ENCODE assay signal across 15 cellular contexts in genomic region chr4:74450298-74450683, GRCh38. TPM values are rescaled to one million over a fixed set of nuclear protein-coding genes. Genes with fewer than 3 reads are reported as not detected.
"Had no signal": no experiment of that assay in that cellular context is flagged by ENCODE, and none has a peak within 500 bp of the region (broad histone marks: within the 10 kb centered on the region; RNA-seq: fewer than 3 reads in every experiment).

No MANE protein-coding gene starts in this region.

- H3K36me3 Mint-ChIP-seq: activated naive CD8-positive, alpha-beta T cell treated with anti-CD3 and anti-CD28 coated beads, Interleukin-2, amount 10 ng/mL, durations not matched to agents 7 days and 5 days had no signal

- H3K4me3 ChIP-seq: dorsolateral prefrontal cortex, skin epidermis had no signal

- H3K4me3 Mint-ChIP-seq: activated B cell treated with CpG ODN at 0.5 μM for 24 hours; activated CD4-positive, alpha-beta T cell treated with anti-CD3 and anti-CD28 coated beads, Interleukin-2, amount 10 ng/mL, durations not matched to agents 24 days and 14 days; activated naive CD8-positive, alpha-beta T cell treated with anti-CD3 and anti-CD28 coated beads, Interleukin-2, amount 10 ng/mL, durations not matched to agents 7 days and 5 days; nephron; T-helper 2 cell treated with Interferon-gamma antibody and Interleukin-4, amounts not matched to agents 5 μg/mL and 100 μg/mL, for 36 hours had no signal

- ATAC-seq: stimulated activated naive CD8-positive, alpha-beta T cell treated with anti-CD3 and anti-CD28 coated beads, Interleukin-15, Interleukin-2, amounts not matched to agents 100 U/mL and 50 U/mL, for 24 hours had no signal

- H3K27ac Mint-ChIP-seq: activated B cell treated with CpG ODN at 0.5 μM for 24 hours; activated CD4-positive, alpha-beta T cell treated with anti-CD3 and anti-CD28 coated beads, Interleukin-2, amount 10 ng/mL, durations not matched to agents 24 days and 14 days; activated naive CD8-positive, alpha-beta T cell treated with anti-CD3 and anti-CD28 coated beads, Interleukin-2, amount 10 ng/mL, durations not matched to agents 7 days and 5 days; nephron; T-helper 2 cell treated with Interferon-gamma antibody and Interleukin-4, amounts not matched to agents 5 μg/mL and 100 μg/mL, for 36 hours had no signal

- H3K27me3 Mint-ChIP-seq: activated naive CD8-positive, alpha-beta T cell treated with anti-CD3 and anti-CD28 coated beads, Interleukin-2, amount 10 ng/mL, durations not matched to agents 7 days and 5 days had no signal

- H3K4me1 Mint-ChIP-seq: nephron had no signal

- DNase-seq: activated B cell treated with CpG ODN at 0.5 μM for 24 hours; activated CD4-positive, alpha-beta T cell treated with anti-CD3 and anti-CD28 coated beads, Interleukin-2, amount 10 ng/mL, durations not matched to agents 24 days and 14 days; activated CD8-positive, alpha-beta memory T cell treated with anti-CD3 and anti-CD28 coated beads for 24 hours; activated naive CD8-positive, alpha-beta T cell treated with anti-CD3 and anti-CD28 coated beads, Interleukin-2, amount 10 ng/mL, durations not matched to agents 7 days and 5 days; dorsolateral prefrontal cortex; glutamatergic neuron; left ventricle myocardium superior; mesendoderm; nucleus accumbens; stimulated activated naive CD8-positive, alpha-beta T cell treated with anti-CD3 and anti-CD28 coated beads, Interleukin-15, Interleukin-2, amounts not matched to agents 100 U/mL and 50 U/mL, for 24 hours; trophoblast cell had no signal

- H3K9me3 Mint-ChIP-seq: activated B cell treated with CpG ODN at 0.5 μM for 24 hours; activated CD4-positive, alpha-beta T cell treated with anti-CD3 and anti-CD28 coated beads, Interleukin-2, amount 10 ng/mL, durations not matched to agents 24 days and 14 days; activated naive CD8-positive, alpha-beta T cell treated with anti-CD3 and anti-CD28 coated beads, Interleukin-2, amount 10 ng/mL, durations not matched to agents 7 days and 5 days; nephron; T-helper 2 cell treated with Interferon-gamma antibody and Interleukin-4, amounts not matched to agents 5 μg/mL and 100 μg/mL, for 36 hours had no signal

- H3K27ac ChIP-seq: dorsolateral prefrontal cortex, skin epidermis had no signal

RNA-seq across cellular contexts. Expression of gene AREG, which starts 5.4 kb away (rescaled TPM):
- total RNA-seq: cerebellum had no signal
